1 cellular context compared by ENCODE assay signal in genomic region chr6:111679126-111679525, GRCh38.
TF ChIP-seq lines count a peak whose summit lies in the region.

No MANE protein-coding gene starts in this region.

TF ChIP-seq in HepG2, 621 proteins besides CTCF, POLR2A, EP300 and RAD21 (continued from another document):
- TF ChIP-seq IRF1 (CRISPR knock-in tag; IDR thresholded peaks at IDR 0.05; ENCODE audit: low read depth) (no peak), HOXA9 (CRISPR knock-in tag; IDR thresholded peaks at IDR 0.05; ENCODE audit: borderline replicate concordance) (peak; percentile 37; the same call in 1 of the 2 replicates), MEF2D (CRISPR knock-in tag; IDR thresholded peaks at IDR 0.05) (no peak), FLYWCH1 (CRISPR knock-in tag; IDR thresholded peaks at IDR 0.05) (no peak), ZNF317 (CRISPR knock-in tag; IDR thresholded peaks at IDR 0.05) (no peak), MYC (CRISPR knock-in tag; IDR thresholded peaks at IDR 0.05; ENCODE audit: borderline replicate concordance) (no peak), ZNF782 (CRISPR knock-in tag; IDR thresholded peaks at IDR 0.05; ENCODE audit: borderline replicate concordance) (no peak)
